ENCODE assay signal across 28 cellular contexts in genomic region chr6:121590941-121591340, GRCh38.
"Had no signal": no experiment of that assay in that cellular context is flagged by ENCODE, and none has a peak within 500 bp of the region (broad histone marks: within the 10 kb centered on the region; RNA-seq: fewer than 3 reads in every experiment).

No MANE protein-coding gene starts in this region.

- H3K9ac ChIP-seq: SK-N-SH had no signal

- H3K36me3 ChIP-seq: brain microvascular endothelial cell, cardiac muscle cell, Peyer's patch, SJCRH30 had no signal

- H3K27me3 ChIP-seq: brain microvascular endothelial cell, cardiac muscle cell, Peyer's patch, SJCRH30 had no signal

- H3K4me2 ChIP-seq: SK-N-SH had no signal

- H3K4me1 ChIP-seq: Peyer's patch, SJCRH30 had no signal

- H3K36me3 Mint-ChIP-seq: activated naive CD8-positive, alpha-beta T cell had no signal

- H3K4me3 Mint-ChIP-seq: activated CD4-positive, alpha-beta memory T cell treated with anti-CD3 and anti-CD28 coated beads, Interleukin-2, amount 10 ng/mL, durations not matched to agents 7 days and 5 days; activated CD4-positive, alpha-beta T cell treated with anti-CD3 and anti-CD28 coated beads for 36 hours; activated naive CD4-positive, alpha-beta T cell treated with anti-CD3 and anti-CD28 coated beads for 36 hours; activated naive CD8-positive, alpha-beta T cell; activated T-helper 17 cell treated with anti-CD3 and anti-CD28 coated beads, Interleukin-2, amount 50 U/mL, for 72 hours had no signal

- DNase-seq: activated CD4-positive, alpha-beta memory T cell treated with anti-CD3 and anti-CD28 coated beads, Interleukin-2, amount 10 ng/mL, durations not matched to agents 7 days and 5 days; activated CD4-positive, alpha-beta T cell treated with anti-CD3 and anti-CD28 coated beads for 36 hours; activated CD4-positive, alpha-beta T cell treated with anti-CD3 and anti-CD28 coated beads, Interleukin-2, amount 50 U/mL, for 1 hour; activated CD4-positive, CD25-positive, alpha-beta regulatory T cell; activated gamma-delta T cell; activated naive CD4-positive, alpha-beta T cell treated with anti-CD3 and anti-CD28 coated beads for 36 hours; activated T-cell treated with anti-CD3 and anti-CD28 coated beads for 4 hours; activated T-cell treated with anti-CD3 and anti-CD28 coated beads, Interleukin-2, amount 50 U/mL, for 48 hours; amygdala; brain microvascular endothelial cell; cerebellar nuclear complex; MM.1S; NCI-H1105 treated with DMSO at 0.1 percent for 48 hours; NCI-H1436 treated with DMSO at 0.1 percent for 48 hours; NCI-H187; NCI-H2081; NCI-H446; Peyer's patch; Right ventricle myocardium superior; SJCRH30; SK-N-SH; T-helper 1 cell had no signal

- H3K9me3 Mint-ChIP-seq: activated CD4-positive, alpha-beta memory T cell treated with anti-CD3 and anti-CD28 coated beads, Interleukin-2, amount 10 ng/mL, durations not matched to agents 7 days and 5 days; activated naive CD4-positive, alpha-beta T cell treated with anti-CD3 and anti-CD28 coated beads for 36 hours; activated T-helper 17 cell treated with anti-CD3 and anti-CD28 coated beads, Interleukin-2, amount 50 U/mL, for 72 hours had no signal

- H3K4me3 ChIP-seq: cardiac muscle cell, Peyer's patch, SJCRH30 had no signal

- FAIRE-seq: astrocyte had no signal

- H3K27me3 Mint-ChIP-seq: activated CD4-positive, alpha-beta memory T cell treated with anti-CD3 and anti-CD28 coated beads, Interleukin-2, amount 10 ng/mL, durations not matched to agents 7 days and 5 days; activated CD4-positive, alpha-beta T cell treated with anti-CD3 and anti-CD28 coated beads for 36 hours; activated naive CD8-positive, alpha-beta T cell had no signal

- H3K27ac Mint-ChIP-seq: activated CD4-positive, alpha-beta memory T cell treated with anti-CD3 and anti-CD28 coated beads, Interleukin-2, amount 10 ng/mL, durations not matched to agents 7 days and 5 days; activated CD4-positive, alpha-beta T cell treated with anti-CD3 and anti-CD28 coated beads for 36 hours; activated naive CD4-positive, alpha-beta T cell treated with anti-CD3 and anti-CD28 coated beads for 36 hours; activated naive CD8-positive, alpha-beta T cell; activated T-helper 17 cell treated with anti-CD3 and anti-CD28 coated beads, Interleukin-2, amount 50 U/mL, for 72 hours had no signal

- H3K27ac ChIP-seq: brain microvascular endothelial cell, cardiac muscle cell, Peyer's patch, RWPE1, SJCRH30, VCaP had no signal

- H3K9me3 ChIP-seq: Peyer's patch, SJCRH30, SK-N-SH had no signal

- H3K4me1 Mint-ChIP-seq: activated CD4-positive, alpha-beta memory T cell treated with anti-CD3 and anti-CD28 coated beads, Interleukin-2, amount 10 ng/mL, durations not matched to agents 7 days and 5 days; activated CD4-positive, alpha-beta T cell treated with anti-CD3 and anti-CD28 coated beads for 36 hours; activated T-helper 17 cell treated with anti-CD3 and anti-CD28 coated beads, Interleukin-2, amount 50 U/mL, for 72 hours had no signal
